In genomic region chr6:88871498-88871897, GRCh38 we compare ENCODE assay signal across 24 cellular contexts.
"Had no signal": no experiment of that assay in that cellular context is flagged by ENCODE, and none has a peak within 500 bp of the region (broad histone marks: within the 10 kb centered on the region; RNA-seq: fewer than 3 reads in every experiment).

No MANE protein-coding gene starts in this region.

- H3K4me3 ChIP-seq: adrenal gland, ascending aorta, cardiac muscle cell, colonic mucosa, esophagus squamous epithelium, gastrocnemius medialis, right atrium auricular region, smooth muscle cell, stomach, thyroid gland, upper lobe of left lung, vagina had no signal

- H3K27ac ChIP-seq: adrenal gland, ascending aorta, cardiac muscle cell, colonic mucosa, epithelial cell of prostate, esophagus squamous epithelium, gastrocnemius medialis, right atrium auricular region, stomach, thyroid gland, upper lobe of left lung, vagina had no signal

- DNase-seq: activated CD4-positive, alpha-beta T cell treated with anti-CD3 and anti-CD28 coated beads for 36 hours; activated effector memory CD4-positive, alpha-beta T cell treated with Interleukin-2 at 50 U/mL for 16 hours; activated naive CD4-positive, alpha-beta T cell treated with Interleukin-2 at 50 U/mL for 16 hours; activated naive CD8-positive, alpha-beta T cell treated with anti-CD3 and anti-CD28 coated beads for 36 hours; activated T-cell treated with anti-CD3 and anti-CD28 coated beads for 4 hours; colonic mucosa; effector CD8-positive, alpha-beta T cell; esophagus squamous epithelium; gastrocnemius medialis; natural killer cell; stimulated activated CD4-positive, alpha-beta T cell treated with anti-CD3 and anti-CD28 coated beads, Interleukin-1b, Interleukin-23, amount 100 ng/mL, for 48 hours; stimulated activated CD4-positive, alpha-beta T cell treated with anti-CD3 and anti-CD28 coated beads, Interleukin-4, amount 100 ng/mL, for 4 hours; stimulated activated CD8-positive, alpha-beta memory T cell treated with anti-CD3 and anti-CD28 coated beads, Interleukin-4, amount 100 ng/mL, for 48 hours; stomach; thyroid gland; upper lobe of left lung had no signal

- ATAC-seq: activated CD4-positive, alpha-beta T cell treated with anti-CD3 and anti-CD28 coated beads for 36 hours; stimulated activated memory B cell treated with anti-CD40 and anti-IgM and Interleukin-4, amounts not matched to agents 10 μg/mL and 1 μg/mL and 100 μg/mL, for 72 hours had no signal
